ENCODE assay signal across 12 cellular contexts in genomic region chr12:105204916-105205315, GRCh38. TPM values are rescaled to one million over a fixed set of nuclear protein-coding genes. Genes with fewer than 3 reads are reported as not detected.
A peak's percentile ranks its signal among the peaks of the same experiment; 100 is the strongest.
DNase-seq lines count a peak whose midpoint lies in the region; ATAC-seq and TF ChIP-seq lines count a peak whose summit lies in the region.
"Had no signal": no experiment of that assay in that cellular context is flagged by ENCODE, and none has a peak within 500 bp of the region (broad histone marks: within the 10 kb centered on the region; RNA-seq: fewer than 3 reads in every experiment).

No MANE protein-coding gene starts in this region.

- no peaks in the 10 kb centered on the region for H3K9me2 ChIP-seq in hepatocyte (replicated peaks; ENCODE audit: insufficient read depth)

- no peak overlapping the region for H3K4me2 ChIP-seq in hepatocyte
- H3K4me2 ChIP-seq: BLaER1 had no signal

- peak overlapping the region; percentile 54 for H3K4me3 Mint-ChIP-seq in activated T-helper 17 cell treated with anti-CD3 and anti-CD28 coated beads, Interleukin-2, amount 50 U/mL, for 72 hours
- no peak overlapping the region for H3K4me3 Mint-ChIP-seq in stimulated activated naive CD8-positive, alpha-beta T cell treated with anti-CD3 and anti-CD28 coated beads, Interleukin-15, amount 100 ng/mL, for 72 hours
- no peak overlapping the region for H3K4me3 Mint-ChIP-seq in CD14-positive monocyte

- ATAC-seq in activated T-helper 17 cell treated with anti-CD3 and anti-CD28 coated beads, Interleukin-2, amount 50 U/mL, for 72 hours (replicated peaks) = peak; percentile 97
- ATAC-seq in stimulated activated naive CD8-positive, alpha-beta T cell treated with anti-CD3 and anti-CD28 coated beads, Interleukin-15, amount 100 ng/mL, for 72 hours = peak; percentile 53
- ATAC-seq in HG03139 (IDR thresholded peaks at IDR 0.05; ENCODE audit: unreplicated experiment) = no peak

- no peak for TF ChIP-seq CTCF in hepatocyte (IDR thresholded peaks at IDR 0.05; ENCODE audit: poor library complexity)
- TF ChIP-seq CTCF in CD14-positive monocyte (IDR thresholded peaks at IDR 0.05) = no peak

- H2AFZ ChIP-seq in hepatocyte = no peak overlapping the region
- H2AFZ ChIP-seq: parathyroid adenoma had no signal

- no peaks in the 10 kb centered on the region for H4K20me1 ChIP-seq in hepatocyte (ENCODE audit: insufficient read depth, poor library complexity, severe bottlenecking)
- H4K20me1 ChIP-seq: BLaER1 had no signal

- H3K4me1 Mint-ChIP-seq in activated T-helper 17 cell treated with anti-CD3 and anti-CD28 coated beads, Interleukin-2, amount 50 U/mL, for 72 hours = peaks cover 10% of the 10 kb centered on the region
- H3K4me1 Mint-ChIP-seq in stimulated activated naive CD8-positive, alpha-beta T cell treated with anti-CD3 and anti-CD28 coated beads, Interleukin-15, amount 100 ng/mL, for 72 hours = peaks cover 17% of the 10 kb centered on the region
- H3K4me1 Mint-ChIP-seq in CD14-positive monocyte = no peaks in the 10 kb centered on the region

- no peaks in the 10 kb centered on the region for H3K9me3 Mint-ChIP-seq in activated T-helper 17 cell treated with anti-CD3 and anti-CD28 coated beads, Interleukin-2, amount 50 U/mL, for 72 hours
- no peaks in the 10 kb centered on the region for H3K9me3 Mint-ChIP-seq in stimulated activated naive CD8-positive, alpha-beta T cell treated with anti-CD3 and anti-CD28 coated beads, Interleukin-15, amount 100 ng/mL, for 72 hours
- no peaks in the 10 kb centered on the region for H3K9me3 Mint-ChIP-seq in CD14-positive monocyte

- peak; percentile 30 for DNase-seq in activated T-cell treated with anti-CD3 and anti-CD28 coated beads for 48 hours (ENCODE audit: low read depth)
- no peak for DNase-seq in activated T-cell treated with anti-CD3 and anti-CD28 coated beads for 4 hours
- peak; percentile 44 for DNase-seq in hepatocyte (ENCODE audit: low spot score)
- DNase-seq in stimulated activated naive CD8-positive, alpha-beta T cell treated with anti-CD3 and anti-CD28 coated beads, Interleukin-15, amount 100 ng/mL, for 72 hours = no peak
- no peak for DNase-seq in CD14-positive monocyte (ENCODE audit: low spot score)
- no peak for DNase-seq in NCI-H1048 (lab: John Stamatoyannopoulos, UW)
- DNase-seq: NCI-H1436 had no signal

- H3K79me2 ChIP-seq in hepatocyte = no peaks in the 10 kb centered on the region
- H3K79me2 ChIP-seq: parathyroid adenoma had no signal

- no peak overlapping the region for H3K4me3 ChIP-seq in hepatocyte
- H3K4me3 ChIP-seq: BLaER1 had no signal

- no peaks in the 10 kb centered on the region for H3K9me3 ChIP-seq in hepatocyte (ENCODE audit: low read depth)
- H3K9me3 ChIP-seq: BLaER1 had no signal

- peaks cover 76% of the 10 kb centered on the region for H3K36me3 Mint-ChIP-seq in activated T-helper 17 cell treated with anti-CD3 and anti-CD28 coated beads, Interleukin-2, amount 50 U/mL, for 72 hours (ENCODE audit: low read depth)
- peaks cover 64 to 78% of the 10 kb centered on the region in 2 donors for H3K36me3 Mint-ChIP-seq in CD14-positive monocyte

- H3K36me3 ChIP-seq in hepatocyte (replicated peaks; ENCODE audit: insufficient read depth, low read depth) = peaks cover 6% of the 10 kb centered on the region

- intact Hi-C loops in CD14-positive monocyte (cut with micrococcal nuclease) = no loop called here

- no peaks in the 10 kb centered on the region for H3K27me3 ChIP-seq in hepatocyte
- H3K27me3 ChIP-seq: BLaER1 had no signal

- H3K4me1 ChIP-seq in hepatocyte (ENCODE audit: insufficient read depth) = no peaks in the 10 kb centered on the region
- H3K4me1 ChIP-seq: parathyroid adenoma had no signal

- no peaks in the 10 kb centered on the region for H3K27me3 Mint-ChIP-seq in activated T-helper 17 cell treated with anti-CD3 and anti-CD28 coated beads, Interleukin-2, amount 50 U/mL, for 72 hours
- no peaks in the 10 kb centered on the region for H3K27me3 Mint-ChIP-seq in stimulated activated naive CD8-positive, alpha-beta T cell treated with anti-CD3 and anti-CD28 coated beads, Interleukin-15, amount 100 ng/mL, for 72 hours
- peaks cover 0 to 5% (median 4%) of the 10 kb centered on the region in 3 donors for H3K27me3 Mint-ChIP-seq in CD14-positive monocyte (ENCODE audit: low read depth in 3 of 3)

- peak overlapping the region; percentile 37 for H3K27ac ChIP-seq in hepatocyte
- H3K27ac ChIP-seq: BLaER1, parathyroid adenoma, RWPE1 had no signal

- peak overlapping the region; percentile 95 for H3K27ac Mint-ChIP-seq in activated T-helper 17 cell treated with anti-CD3 and anti-CD28 coated beads, Interleukin-2, amount 50 U/mL, for 72 hours
- peak overlapping the region in 1 of 2 donors; percentile 35 for H3K27ac Mint-ChIP-seq in stimulated activated naive CD8-positive, alpha-beta T cell treated with anti-CD3 and anti-CD28 coated beads, Interleukin-15, amount 100 ng/mL, for 72 hours
- H3K27ac Mint-ChIP-seq in CD14-positive monocyte = no peak overlapping the region

- WGBS in hepatocyte (ENCODE audit: low lambda C conversion rate, missing lambda C conversion rate) = 88% methylated on average over 6 of the region's 6 CpGs

RNA-seq across cellular contexts. Expression of gene APPL2, which starts 31.1 kb away (rescaled TPM):
- total RNA-seq in activated T-helper 17 cell treated with anti-CD3 and anti-CD28 coated beads, Interleukin-2, amount 50 U/mL, for 72 hours = 10 to 100 TPM; 16.7 to 23.5 TPM
- total RNA-seq in hepatocyte = 51.9 and 74.1 TPM in 2 replicates
- 38.2 and 42.2 TPM in 2 replicates for polyA plus RNA-seq in hepatocyte
- polyA plus RNA-seq in CD14-positive monocyte = 1 to 10 TPM; 6.4 to 9.0 TPM

Comparison
In these comparisons a context has a peak if more than half of its experiments do, and no peak if none do; other contexts are left out.
1. DNase-seq: peak in activated T-cell treated with anti-CD3 and anti-CD28 coated beads for 48 hours (single experiment) and hepatocyte (single experiment); none in activated T-cell treated with anti-CD3 and anti-CD28 coated beads for 4 hours (single experiment), stimulated activated naive CD8-positive, alpha-beta T cell treated with anti-CD3 and anti-CD28 coated beads, Interleukin-15, amount 100 ng/mL, for 72 hours (0 of 2), CD14-positive monocyte (single experiment) and NCI-H1048 (single experiment).